In the genomic region with DNA sequence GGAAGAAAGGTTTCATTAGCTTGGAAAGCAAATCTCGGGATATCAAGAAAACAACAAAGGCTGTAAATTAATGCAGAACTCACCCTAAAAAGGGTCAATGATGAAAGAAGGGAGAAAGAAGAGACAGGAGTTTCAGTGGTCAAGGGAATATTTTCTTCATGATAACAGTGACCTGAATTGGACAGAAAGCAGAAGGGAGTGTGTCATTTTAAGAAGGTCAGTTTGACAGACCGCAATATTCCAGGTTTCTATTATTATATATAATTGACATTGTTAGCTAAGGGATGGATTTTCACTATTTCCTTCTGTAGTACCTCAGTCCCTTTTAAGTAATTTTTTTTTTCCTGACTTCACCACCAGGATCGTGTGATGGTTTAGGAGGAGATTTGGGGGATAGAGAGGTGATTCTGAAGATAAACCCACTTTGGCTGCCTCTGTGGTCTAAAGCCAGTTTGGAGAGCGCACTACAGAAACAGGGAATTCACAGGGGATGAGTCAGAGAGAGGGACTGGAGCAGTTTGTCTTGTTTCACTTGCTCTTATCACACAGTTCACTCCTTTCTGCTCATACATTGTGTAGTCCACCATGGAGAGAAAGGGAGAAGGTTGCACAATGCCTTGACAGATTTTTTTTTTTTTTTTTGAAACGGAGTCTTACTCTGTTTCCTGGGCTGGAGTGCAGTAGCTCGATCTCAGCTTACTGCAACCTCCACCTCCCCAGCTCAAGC, we compare ENCODE assay signal across 1 cellular context.
TF ChIP-seq lines count a peak whose summit lies in the region.

No MANE protein-coding gene starts in this region.

TF ChIP-seq in IMR-90, 13 proteins besides CTCF, POLR2A, EP300 and RAD21 (continued from another document):
- no peak for TF ChIP-seq MAFK (IDR thresholded peaks at IDR 0.05; ENCODE audit: low read depth, low read length)
- TF ChIP-seq FOS (IDR thresholded peaks at IDR 0.05; ENCODE audit: low read depth, low read length) = no peak
- TF ChIP-seq, protein P1, sequence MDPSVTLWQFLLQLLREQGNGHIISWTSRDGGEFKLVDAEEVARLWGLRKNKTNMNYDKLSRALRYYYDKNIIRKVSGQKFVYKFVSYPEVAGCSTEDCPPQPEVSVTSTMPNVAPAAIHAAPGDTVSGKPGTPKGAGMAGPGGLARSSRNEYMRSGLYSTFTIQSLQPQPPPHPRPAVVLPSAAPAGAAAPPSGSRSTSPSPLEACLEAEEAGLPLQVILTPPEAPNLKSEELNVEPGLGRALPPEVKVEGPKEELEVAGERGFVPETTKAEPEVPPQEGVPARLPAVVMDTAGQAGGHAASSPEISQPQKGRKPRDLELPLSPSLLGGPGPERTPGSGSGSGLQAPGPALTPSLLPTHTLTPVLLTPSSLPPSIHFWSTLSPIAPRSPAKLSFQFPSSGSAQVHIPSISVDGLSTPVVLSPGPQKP (IDR thresholded peaks at IDR 0.05; ENCODE audit: borderline replicate concordance, low read depth, low read length) = no peak
- no peak for TF ChIP-seq SMC3 (IDR thresholded peaks at IDR 0.05; ENCODE audit: low read depth, low read length)
- TF ChIP-seq MAZ (IDR thresholded peaks at IDR 0.05; ENCODE audit: borderline replicate concordance, low read depth, low read length) = no peak
